ENCODE assay signal across 7 cellular contexts in genomic region chr9:138219249-138219648, GRCh38.
A peak's percentile ranks its signal among the peaks of the same experiment; 100 is the strongest.
DNase-seq lines count a peak whose midpoint lies in the region; ATAC-seq, FAIRE-seq and TF ChIP-seq lines count a peak whose summit lies in the region.
"Not testable (repeated sequence)": the region's sequence is repeated elsewhere in the genome, so short reads cannot be mapped to it uniquely, and the experiment has no call there.

No MANE protein-coding gene starts in this region.

- peaks cover 25% of the 10 kb centered on the region for H3K4me1 Mint-ChIP-seq in CD14-positive monocyte
- not testable (repeated sequence) for H3K4me1 Mint-ChIP-seq in osteocyte (ENCODE audit: unreplicated experiment)

- FAIRE-seq in bronchial epithelial cell (lab: Jason Lieb, UNC), result not testable (repeated sequence)

- not testable (repeated sequence) for H3K36me3 Mint-ChIP-seq in CD14-positive monocyte; osteocyte (ENCODE audit: unreplicated experiment)

- H3K27ac ChIP-seq in right lobe of liver, upper lobe of right lung: not testable (repeated sequence)

- not testable (repeated sequence) for H3K36me3 ChIP-seq in bronchial epithelial cell (ENCODE audit: control insufficient read depth, insufficient read depth, low read length); right lobe of liver; upper lobe of right lung

- DNase-seq in CD14-positive monocyte (ENCODE audit: low spot score) (peak; percentile 70), bronchial epithelial cell (ENCODE audit: low read depth) (peak; percentile 37), epithelial cell of esophagus (ENCODE audit: low read depth) (peak; percentile 45), left ventricle myocardium superior (peak; percentile 17), right lobe of liver (peak in 2 of 3 donors; percentile 23 to 35), osteocyte (ENCODE audit: extremely low spot score, unreplicated experiment) (peak; percentile 76), upper lobe of right lung (peak; percentile 59)

- not testable (repeated sequence) for TF ChIP-seq CTCF in CD14-positive monocyte (IDR thresholded peaks at IDR 0.05); bronchial epithelial cell (IDR thresholded peaks at IDR 0.05; ENCODE audit: insufficient read depth, low read length, severe bottlenecking); epithelial cell of esophagus (IDR thresholded peaks at IDR 0.05; ENCODE audit: insufficient read depth, low read depth, low read length, missing control alignments); right lobe of liver (IDR thresholded peaks at IDR 0.05); osteocyte (IDR thresholded peaks at IDR 0.05); upper lobe of right lung (IDR thresholded peaks at IDR 0.05)

- WGBS in right lobe of liver (ENCODE audit: insufficient coverage, low coverage, low lambda C conversion rate, missing lambda C conversion rate), result 60% methylated on average over 1 of the region's 17 CpGs

- H3K4me1 ChIP-seq in right lobe of liver, upper lobe of right lung: not testable (repeated sequence)

- not testable (repeated sequence) for ATAC-seq in left ventricle myocardium superior, right lobe of liver, upper lobe of right lung

- not testable (repeated sequence) for H3K9me3 ChIP-seq in right lobe of liver, upper lobe of right lung

- H3K27ac Mint-ChIP-seq in CD14-positive monocyte; osteocyte (ENCODE audit: unreplicated experiment): not testable (repeated sequence)

- not testable (repeated sequence) for H3K27me3 ChIP-seq in bronchial epithelial cell (ENCODE audit: control insufficient read depth, insufficient read depth, low read length); right lobe of liver; upper lobe of right lung

- not testable (repeated sequence) for H3K4me3 ChIP-seq in bronchial epithelial cell (ENCODE audit: low read depth, low read length); epithelial cell of esophagus (ENCODE audit: low read length); right lobe of liver; upper lobe of right lung

- TF ChIP-seq POLR2A in right lobe of liver (IDR thresholded peaks at IDR 0.05), result not testable (repeated sequence)

- not testable (repeated sequence) for H3K27me3 Mint-ChIP-seq in CD14-positive monocyte (ENCODE audit: low read depth in 3 of 3); osteocyte (ENCODE audit: unreplicated experiment)

- not testable (repeated sequence) for H3K4me3 Mint-ChIP-seq in CD14-positive monocyte; osteocyte (ENCODE audit: unreplicated experiment)

- H3K9me3 Mint-ChIP-seq in CD14-positive monocyte; osteocyte (ENCODE audit: unreplicated experiment): not testable (repeated sequence)

- intact Hi-C loops in CD14-positive monocyte (cut with micrococcal nuclease); left ventricle myocardium superior (cut with micrococcal nuclease); right lobe of liver (cut with DNase I); upper lobe of right lung (cut with DNase I): not testable (repeated sequence)

Comparison
In these comparisons a context has a peak if more than half of its experiments do, and no peak if none do; other contexts are left out.
1. DNase-seq: peak in every context shown above with its lines; median percentile 76 in osteocyte; 70 in CD14-positive monocyte; 59 in upper lobe of right lung; 45 in epithelial cell of esophagus; 37 in bronchial epithelial cell; 29 in right lobe of liver; 17 in left ventricle myocardium superior.